ENCODE assay signal across 18 cellular contexts in genomic region chr1:229433364-229434004, GRCh38. TPM values are rescaled to one million over a fixed set of nuclear protein-coding genes. Genes with fewer than 3 reads are reported as not detected.
DNase-seq lines count a peak whose midpoint lies in the region; ATAC-seq and TF ChIP-seq lines count a peak whose summit lies in the region.
"Had no signal": no experiment of that assay in that cellular context is flagged by ENCODE, and none has a peak within 500 bp of the region (broad histone marks: within the 10 kb centered on the region; RNA-seq: fewer than 3 reads in every experiment).

No MANE protein-coding gene starts in this region.

- H3K4me1 Mint-ChIP-seq in endodermal cell: peaks cover 4% of the 10 kb centered on the region
- peaks cover 31% of the 10 kb centered on the region for H3K4me1 Mint-ChIP-seq in nephron

- DNase-seq in right cardiac atrium: no peak
- DNase-seq in Right ventricle myocardium superior: no peak
- peak; percentile 48 for DNase-seq in endodermal cell
- no peak for DNase-seq in NCI-H226
- no peak for DNase-seq in NCI-H1105 (lab: John Stamatoyannopoulos, UW)
- no peak for DNase-seq in NCI-H2227 (lab: John Stamatoyannopoulos, UW; ENCODE audit: unreplicated experiment)
- DNase-seq in MG63: no peak
- DNase-seq: activated B cell treated with CpG ODN at 0.5 μM for 24 hours, amniotic stem cell, HFFc6, NCI-H1694 treated with DMSO at 0.1 percent for 48 hours, SHP77 treated with DMSO at 0.1 percent for 48 hours had no signal

- H3K4me1 ChIP-seq in right cardiac atrium (ENCODE audit: control insufficient read depth, insufficient read depth, low read length) (peaks cover 3% of the 10 kb centered on the region), endodermal cell (ENCODE audit: control insufficient read depth, insufficient read depth, low read length) (no peaks in the 10 kb centered on the region)

- H3K9ac ChIP-seq in endodermal cell (ENCODE audit: extremely low read depth, low read length, poor library complexity, severe bottlenecking): no peak overlapping the region

- WGBS in right cardiac atrium: 12% methylated on average over 19 of the region's 19 CpGs
- WGBS in endodermal cell (ENCODE audit: insufficient coverage in 1 of 2, insufficient read length in 1 of 2), 2 experiments: 63 to 64% methylated on average over 15 to 19 of the region's 19 CpGs

- peaks cover 61% of the 10 kb centered on the region for H3K27me3 Mint-ChIP-seq in endodermal cell (ENCODE audit: insufficient read depth)
- peaks cover 73% of the 10 kb centered on the region for H3K27me3 Mint-ChIP-seq in nephron (ENCODE audit: low read depth)

- H3K9me3 Mint-ChIP-seq in endodermal cell (peaks cover 2% of the 10 kb centered on the region), nephron (peaks cover 4% of the 10 kb centered on the region)
- H3K9me3 Mint-ChIP-seq: activated B cell treated with CpG ODN at 0.5 μM for 24 hours; activated T-helper 2 cell treated with anti-CD3 and anti-CD28 coated beads, Interferon-gamma antibody, Interleukin-2, Interleukin-4, amounts not matched to agents 10 μg/mL and 5 μg/mL and 100 μg/mL, durations not matched to agents 14 hours and 24 hours and 36 hours; T-helper 1 cell treated with Interleukin-12 subunit alpha and Interleukin-12 subunit beta and Interleukin-4 antibody, amounts not matched to agents 30 μg/mL and 1 μg/mL, for 36 hours had no signal

- peaks cover 5% of the 10 kb centered on the region for H3K36me3 Mint-ChIP-seq in endodermal cell (ENCODE audit: low read depth)
- H3K36me3 Mint-ChIP-seq in nephron (ENCODE audit: low read depth): peaks cover 10% of the 10 kb centered on the region

- intact Hi-C loops in right cardiac atrium (cut with DNase I): no loop called here
- intact Hi-C loops in Right ventricle myocardium superior (cut with DNase I): no loop called here

- H3K4me3 Mint-ChIP-seq in endodermal cell: peak overlapping the region; percentile 64
- H3K4me3 Mint-ChIP-seq in nephron: peak overlapping the region in 2 of 3 experiments; percentile 75 to 81
- H3K4me3 Mint-ChIP-seq: activated B cell treated with CpG ODN at 0.5 μM for 24 hours; HFFc6; T-helper 1 cell treated with Interleukin-12 subunit alpha and Interleukin-12 subunit beta and Interleukin-4 antibody, amounts not matched to agents 30 μg/mL and 1 μg/mL, for 36 hours had no signal

- TF ChIP-seq CTCF in endodermal cell (conservative IDR thresholded peaks at IDR 0.05) (no peak), nephron (IDR thresholded peaks at IDR 0.05; ENCODE audit: unreplicated experiment in 3 of 3) (no peak)

- peak overlapping the region; percentile 4 for H3K4me3 ChIP-seq in right cardiac atrium (ENCODE audit: low read length)
- peak overlapping the region; percentile 83 for H3K4me3 ChIP-seq in endodermal cell (ENCODE audit: low read length)
- H3K4me3 ChIP-seq in MG63: no peak overlapping the region
- H3K4me3 ChIP-seq: prostate gland had no signal

- H3K27ac ChIP-seq in right cardiac atrium (ENCODE audit: low read length): no peak overlapping the region
- H3K27ac ChIP-seq in endodermal cell (ENCODE audit: low read depth, low read length): no peak overlapping the region
- H3K27ac ChIP-seq: prostate gland had no signal

- no peaks in the 10 kb centered on the region for H3K36me3 ChIP-seq in endodermal cell (ENCODE audit: control insufficient read depth, insufficient read depth, low read length)
- no peaks in the 10 kb centered on the region for H3K36me3 ChIP-seq in MG63
- H3K36me3 ChIP-seq: prostate gland had no signal

- H3K9me3 ChIP-seq in right cardiac atrium (ENCODE audit: control insufficient read depth, low read length): no peaks in the 10 kb centered on the region
- H3K9me3 ChIP-seq in endodermal cell (ENCODE audit: control insufficient read depth, low read length): no peaks in the 10 kb centered on the region
- H3K9me3 ChIP-seq in MG63: no peaks in the 10 kb centered on the region
- H3K9me3 ChIP-seq: prostate gland had no signal

- H3K27me3 ChIP-seq in right cardiac atrium (ENCODE audit: control insufficient read depth, insufficient read depth): no peaks in the 10 kb centered on the region
- peaks cover 54% of the 10 kb centered on the region for H3K27me3 ChIP-seq in endodermal cell (ENCODE audit: control insufficient read depth, insufficient read depth, low read length, poor library complexity, severe bottlenecking)
- peaks cover 26% of the 10 kb centered on the region for H3K27me3 ChIP-seq in MG63

- ATAC-seq in right cardiac atrium (no peak), Right ventricle myocardium superior (ENCODE audit: poor library complexity) (no peak)

- H3K27ac Mint-ChIP-seq in endodermal cell: no peak overlapping the region
- no peak overlapping the region for H3K27ac Mint-ChIP-seq in nephron
- H3K27ac Mint-ChIP-seq: activated B cell treated with CpG ODN at 0.5 μM for 24 hours; activated T-helper 2 cell treated with anti-CD3 and anti-CD28 coated beads, Interferon-gamma antibody, Interleukin-2, Interleukin-4, amounts not matched to agents 10 μg/mL and 5 μg/mL and 100 μg/mL, durations not matched to agents 14 hours and 24 hours and 36 hours; HFFc6; T-helper 1 cell treated with Interleukin-12 subunit alpha and Interleukin-12 subunit beta and Interleukin-4 antibody, amounts not matched to agents 30 μg/mL and 1 μg/mL, for 36 hours had no signal

RNA-seq across cellular contexts. Expression of gene ACTA1, which starts 0.4 kb away (rescaled TPM):
- total RNA-seq in right cardiac atrium: 100 to 1,000 TPM in 3 of 4 donors, 10 to 100 TPM in 1; 54.5 to 833 (median 171) TPM
- 1,262 TPM for polyA plus RNA-seq in right cardiac atrium
- total RNA-seq in Right ventricle myocardium superior: 577 TPM
- 10 to 100 TPM in 1 of 2 donors, 1 to 10 TPM in 1; 8.2 to 17.3 TPM for total RNA-seq in endodermal cell
- polyA plus RNA-seq in endodermal cell (2013, experiment 1 of 2): 19.8 TPM
- 19.5 TPM for polyA plus RNA-seq in endodermal cell (2013, experiment 2 of 2)
- not detected in 2 replicates for total RNA-seq in MG63 (2014; rRNA removed; shearing (Covaris generic); ENCODE audit: low replicate concordance)
- total RNA-seq: activated T-helper 2 cell treated with anti-CD3 and anti-CD28 coated beads, Interferon-gamma antibody, Interleukin-2, Interleukin-4, amounts not matched to agents 10 μg/mL and 5 μg/mL and 100 μg/mL, durations not matched to agents 14 hours and 24 hours and 36 hours; HFFc6; M059J; subcutaneous adipose tissue had no signal
